1 cellular context compared by ENCODE assay signal in the genomic region with DNA sequence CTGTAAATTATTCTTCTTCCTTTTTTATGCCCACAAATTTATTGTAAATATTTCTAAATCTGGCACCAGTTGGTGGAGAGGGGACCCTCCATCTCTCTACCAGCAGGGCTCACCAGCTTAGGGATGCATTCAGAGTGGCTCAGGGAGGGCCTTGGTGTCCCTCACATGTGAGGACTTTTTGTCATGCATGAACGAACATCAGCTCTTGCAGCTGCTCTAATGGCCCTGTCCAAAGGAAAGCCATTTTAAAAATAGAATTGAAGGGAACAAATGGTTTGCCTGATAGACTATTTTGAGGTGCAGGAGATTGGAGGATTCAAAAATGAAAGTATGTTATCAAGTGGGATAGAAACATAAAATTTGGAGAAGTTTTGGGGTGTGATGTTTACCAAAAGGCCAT.
TF ChIP-seq lines count a peak whose summit lies in the region.

No MANE protein-coding gene starts in this region.

TF ChIP-seq in HepG2, 621 proteins besides CTCF, POLR2A, EP300 and RAD21 (continued from another document):
- TF ChIP-seq, protein P1, sequence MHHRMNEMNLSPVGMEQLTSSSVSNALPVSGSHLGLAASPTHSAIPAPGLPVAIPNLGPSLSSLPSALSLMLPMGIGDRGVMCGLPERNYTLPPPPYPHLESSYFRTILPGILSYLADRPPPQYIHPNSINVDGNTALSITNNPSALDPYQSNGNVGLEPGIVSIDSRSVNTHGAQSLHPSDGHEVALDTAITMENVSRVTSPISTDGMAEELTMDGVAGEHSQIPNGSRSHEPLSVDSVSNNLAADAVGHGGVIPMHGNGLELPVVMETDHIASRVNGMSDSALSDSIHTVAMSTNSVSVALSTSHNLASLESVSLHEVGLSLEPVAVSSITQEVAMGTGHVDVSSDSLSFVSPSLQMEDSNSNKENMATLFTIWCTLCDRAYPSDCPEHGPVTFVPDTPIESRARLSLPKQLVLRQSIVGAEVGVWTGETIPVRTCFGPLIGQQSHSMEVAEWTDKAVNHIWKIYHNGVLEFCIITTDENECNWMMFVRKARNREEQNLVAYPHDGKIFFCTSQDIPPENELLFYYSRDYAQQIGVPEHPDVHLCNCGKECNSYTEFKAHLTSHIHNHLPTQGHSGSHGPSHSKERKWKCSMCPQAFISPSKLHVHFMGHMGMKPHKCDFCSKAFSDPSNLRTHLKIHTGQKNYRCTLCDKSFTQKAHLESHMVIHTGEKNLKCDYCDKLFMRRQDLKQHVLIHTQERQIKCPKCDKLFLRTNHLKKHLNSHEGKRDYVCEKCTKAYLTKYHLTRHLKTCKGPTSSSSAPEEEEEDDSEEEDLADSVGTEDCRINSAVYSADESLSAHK (CRISPR knock-in tag; IDR thresholded peaks at IDR 0.05; ENCODE audit: borderline replicate concordance) = no peak
- TF ChIP-seq ARNT (IDR thresholded peaks at IDR 0.05) (no peak), NCOA5 (CRISPR knock-in tag; IDR thresholded peaks at IDR 0.05) (no peak), DMAP1 (CRISPR knock-in tag; IDR thresholded peaks at IDR 0.05) (no peak), ZNF484 (CRISPR knock-in tag; IDR thresholded peaks at IDR 0.05; ENCODE audit: borderline replicate concordance, low read depth) (no peak), ZFP36L2 (CRISPR knock-in tag; IDR thresholded peaks at IDR 0.05) (no peak), ASH2L (IDR thresholded peaks at IDR 0.05; ENCODE audit: insufficient read length, low read depth, low read length) (no peak), ZNF614 (CRISPR knock-in tag; IDR thresholded peaks at IDR 0.05; ENCODE audit: borderline replicate concordance) (no peak), YY1 (IDR thresholded peaks at IDR 0.05; ENCODE audit: insufficient read depth, insufficient replicate concordance, low read depth, low read length) (no peak), SRSF9 (IDR thresholded peaks at IDR 0.05; ENCODE audit: borderline replicate concordance, insufficient read depth, low read depth, low read length, poor library complexity, severe bottlenecking) (no peak)
- TF ChIP-seq, protein P2, sequence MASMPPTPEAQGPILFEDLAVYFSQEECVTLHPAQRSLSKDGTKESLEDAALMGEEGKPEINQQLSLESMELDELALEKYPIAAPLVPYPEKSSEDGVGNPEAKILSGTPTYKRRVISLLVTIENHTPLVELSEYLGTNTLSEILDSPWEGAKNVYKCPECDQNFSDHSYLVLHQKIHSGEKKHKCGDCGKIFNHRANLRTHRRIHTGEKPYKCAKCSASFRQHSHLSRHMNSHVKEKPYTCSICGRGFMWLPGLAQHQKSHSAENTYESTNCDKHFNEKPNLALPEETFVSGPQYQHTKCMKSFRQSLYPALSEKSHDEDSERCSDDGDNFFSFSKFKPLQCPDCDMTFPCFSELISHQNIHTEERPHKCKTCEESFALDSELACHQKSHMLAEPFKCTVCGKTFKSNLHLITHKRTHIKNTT (CRISPR knock-in tag; IDR thresholded peaks at IDR 0.05) = no peak
- TF ChIP-seq, protein P3, sequence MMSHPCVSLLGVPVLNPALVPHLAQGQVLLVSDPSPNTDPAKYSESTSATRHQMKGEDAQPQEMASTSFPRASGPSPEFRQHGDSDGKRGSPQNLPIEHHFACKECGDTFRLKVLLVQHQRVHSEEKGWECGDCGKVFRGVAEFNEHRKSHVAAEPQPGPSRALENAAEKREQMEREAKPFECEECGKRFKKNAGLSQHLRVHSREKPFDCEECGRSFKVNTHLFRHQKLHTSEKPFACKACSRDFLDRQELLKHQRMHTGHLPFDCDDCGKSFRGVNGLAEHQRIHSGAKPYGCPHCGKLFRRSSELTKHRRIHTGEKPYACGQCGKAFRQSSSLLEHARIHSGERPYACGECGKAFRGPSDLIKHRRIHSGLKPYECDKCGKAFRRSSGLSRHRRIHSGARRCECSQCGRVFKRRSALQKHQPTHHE (CRISPR knock-in tag; IDR thresholded peaks at IDR 0.05; ENCODE audit: borderline replicate concordance) = no peak
- TF ChIP-seq, protein P4, sequence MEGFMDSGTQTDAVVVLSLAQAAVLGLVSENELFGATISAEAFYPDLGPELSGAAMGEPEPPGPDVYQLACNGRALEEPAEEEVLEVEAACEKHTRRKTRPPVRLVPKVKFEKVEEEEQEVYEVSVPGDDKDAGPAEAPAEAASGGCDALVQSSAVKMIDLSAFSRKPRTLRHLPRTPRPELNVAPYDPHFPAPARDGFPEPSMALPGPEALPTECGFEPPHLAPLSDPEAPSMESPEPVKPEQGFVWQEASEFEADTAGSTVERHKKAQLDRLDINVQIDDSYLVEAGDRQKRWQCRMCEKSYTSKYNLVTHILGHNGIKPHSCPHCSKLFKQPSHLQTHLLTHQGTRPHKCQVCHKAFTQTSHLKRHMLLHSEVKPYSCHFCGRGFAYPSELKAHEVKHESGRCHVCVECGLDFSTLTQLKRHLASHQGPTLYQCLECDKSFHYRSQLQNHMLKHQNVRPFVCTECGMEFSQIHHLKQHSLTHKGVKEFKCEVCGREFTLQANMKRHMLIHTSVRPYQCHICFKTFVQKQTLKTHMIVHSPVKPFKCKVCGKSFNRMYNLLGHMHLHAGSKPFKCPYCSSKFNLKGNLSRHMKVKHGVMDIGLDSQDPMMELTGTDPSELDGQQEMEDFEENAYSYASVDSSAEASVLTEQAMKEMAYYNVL (CRISPR knock-in tag; IDR thresholded peaks at IDR 0.05; ENCODE audit: borderline replicate concordance) = no peak
- TF ChIP-seq, protein P5, sequence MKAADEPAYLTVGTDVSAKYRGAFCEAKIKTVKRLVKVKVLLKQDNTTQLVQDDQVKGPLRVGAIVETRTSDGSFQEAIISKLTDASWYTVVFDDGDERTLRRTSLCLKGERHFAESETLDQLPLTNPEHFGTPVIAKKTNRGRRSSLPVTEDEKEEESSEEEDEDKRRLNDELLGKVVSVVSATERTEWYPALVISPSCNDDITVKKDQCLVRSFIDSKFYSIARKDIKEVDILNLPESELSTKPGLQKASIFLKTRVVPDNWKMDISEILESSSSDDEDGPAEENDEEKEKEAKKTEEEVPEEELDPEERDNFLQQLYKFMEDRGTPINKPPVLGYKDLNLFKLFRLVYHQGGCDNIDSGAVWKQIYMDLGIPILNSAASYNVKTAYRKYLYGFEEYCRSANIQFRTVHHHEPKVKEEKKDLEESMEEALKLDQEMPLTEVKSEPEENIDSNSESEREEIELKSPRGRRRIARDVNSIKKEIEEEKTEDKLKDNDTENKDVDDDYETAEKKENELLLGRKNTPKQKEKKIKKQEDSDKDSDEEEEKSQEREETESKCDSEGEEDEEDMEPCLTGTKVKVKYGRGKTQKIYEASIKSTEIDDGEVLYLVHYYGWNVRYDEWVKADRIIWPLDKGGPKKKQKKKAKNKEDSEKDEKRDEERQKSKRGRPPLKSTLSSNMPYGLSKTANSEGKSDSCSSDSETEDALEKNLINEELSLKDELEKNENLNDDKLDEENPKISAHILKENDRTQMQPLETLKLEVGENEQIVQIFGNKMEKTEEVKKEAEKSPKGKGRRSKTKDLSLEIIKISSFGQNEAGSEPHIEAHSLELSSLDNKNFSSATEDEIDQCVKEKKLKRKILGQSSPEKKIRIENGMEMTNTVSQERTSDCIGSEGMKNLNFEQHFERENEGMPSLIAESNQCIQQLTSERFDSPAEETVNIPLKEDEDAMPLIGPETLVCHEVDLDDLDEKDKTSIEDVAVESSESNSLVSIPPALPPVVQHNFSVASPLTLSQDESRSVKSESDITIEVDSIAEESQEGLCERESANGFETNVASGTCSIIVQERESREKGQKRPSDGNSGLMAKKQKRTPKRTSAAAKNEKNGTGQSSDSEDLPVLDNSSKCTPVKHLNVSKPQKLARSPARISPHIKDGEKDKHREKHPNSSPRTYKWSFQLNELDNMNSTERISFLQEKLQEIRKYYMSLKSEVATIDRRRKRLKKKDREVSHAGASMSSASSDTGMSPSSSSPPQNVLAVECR (CRISPR knock-in tag; IDR thresholded peaks at IDR 0.05; ENCODE audit: borderline replicate concordance) = no peak
- TF ChIP-seq, protein P6, sequence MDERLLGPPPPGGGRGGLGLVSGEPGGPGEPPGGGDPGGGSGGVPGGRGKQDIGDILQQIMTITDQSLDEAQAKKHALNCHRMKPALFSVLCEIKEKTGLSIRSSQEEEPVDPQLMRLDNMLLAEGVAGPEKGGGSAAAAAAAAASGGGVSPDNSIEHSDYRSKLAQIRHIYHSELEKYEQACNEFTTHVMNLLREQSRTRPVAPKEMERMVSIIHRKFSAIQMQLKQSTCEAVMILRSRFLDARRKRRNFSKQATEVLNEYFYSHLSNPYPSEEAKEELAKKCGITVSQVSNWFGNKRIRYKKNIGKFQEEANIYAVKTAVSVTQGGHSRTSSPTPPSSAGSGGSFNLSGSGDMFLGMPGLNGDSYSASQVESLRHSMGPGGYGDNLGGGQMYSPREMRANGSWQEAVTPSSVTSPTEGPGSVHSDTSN (CRISPR knock-in tag; IDR thresholded peaks at IDR 0.05) = no peak
- TF ChIP-seq, protein P7, sequence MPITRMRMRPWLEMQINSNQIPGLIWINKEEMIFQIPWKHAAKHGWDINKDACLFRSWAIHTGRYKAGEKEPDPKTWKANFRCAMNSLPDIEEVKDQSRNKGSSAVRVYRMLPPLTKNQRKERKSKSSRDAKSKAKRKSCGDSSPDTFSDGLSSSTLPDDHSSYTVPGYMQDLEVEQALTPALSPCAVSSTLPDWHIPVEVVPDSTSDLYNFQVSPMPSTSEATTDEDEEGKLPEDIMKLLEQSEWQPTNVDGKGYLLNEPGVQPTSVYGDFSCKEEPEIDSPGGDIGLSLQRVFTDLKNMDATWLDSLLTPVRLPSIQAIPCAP (CRISPR knock-in tag; IDR thresholded peaks at IDR 0.05; ENCODE audit: low read depth) = no peak
- TF ChIP-seq, protein P8, sequence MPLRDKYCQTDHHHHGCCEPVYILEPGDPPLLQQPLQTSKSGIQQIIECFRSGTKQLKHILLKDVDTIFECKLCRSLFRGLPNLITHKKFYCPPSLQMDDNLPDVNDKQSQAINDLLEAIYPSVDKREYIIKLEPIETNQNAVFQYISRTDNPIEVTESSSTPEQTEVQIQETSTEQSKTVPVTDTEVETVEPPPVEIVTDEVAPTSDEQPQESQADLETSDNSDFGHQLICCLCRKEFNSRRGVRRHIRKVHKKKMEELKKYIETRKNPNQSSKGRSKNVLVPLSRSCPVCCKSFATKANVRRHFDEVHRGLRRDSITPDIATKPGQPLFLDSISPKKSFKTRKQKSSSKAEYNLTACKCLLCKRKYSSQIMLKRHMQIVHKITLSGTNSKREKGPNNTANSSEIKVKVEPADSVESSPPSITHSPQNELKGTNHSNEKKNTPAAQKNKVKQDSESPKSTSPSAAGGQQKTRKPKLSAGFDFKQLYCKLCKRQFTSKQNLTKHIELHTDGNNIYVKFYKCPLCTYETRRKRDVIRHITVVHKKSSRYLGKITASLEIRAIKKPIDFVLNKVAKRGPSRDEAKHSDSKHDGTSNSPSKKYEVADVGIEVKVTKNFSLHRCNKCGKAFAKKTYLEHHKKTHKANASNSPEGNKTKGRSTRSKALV (CRISPR knock-in tag; IDR thresholded peaks at IDR 0.05) = no peak
- TF ChIP-seq, protein P9, sequence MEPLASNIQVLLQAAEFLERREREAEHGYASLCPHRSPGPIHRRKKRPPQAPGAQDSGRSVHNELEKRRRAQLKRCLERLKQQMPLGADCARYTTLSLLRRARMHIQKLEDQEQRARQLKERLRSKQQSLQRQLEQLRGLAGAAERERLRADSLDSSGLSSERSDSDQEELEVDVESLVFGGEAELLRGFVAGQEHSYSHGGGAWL (CRISPR knock-in tag; IDR thresholded peaks at IDR 0.05) = no peak
